In the genomic region with DNA sequence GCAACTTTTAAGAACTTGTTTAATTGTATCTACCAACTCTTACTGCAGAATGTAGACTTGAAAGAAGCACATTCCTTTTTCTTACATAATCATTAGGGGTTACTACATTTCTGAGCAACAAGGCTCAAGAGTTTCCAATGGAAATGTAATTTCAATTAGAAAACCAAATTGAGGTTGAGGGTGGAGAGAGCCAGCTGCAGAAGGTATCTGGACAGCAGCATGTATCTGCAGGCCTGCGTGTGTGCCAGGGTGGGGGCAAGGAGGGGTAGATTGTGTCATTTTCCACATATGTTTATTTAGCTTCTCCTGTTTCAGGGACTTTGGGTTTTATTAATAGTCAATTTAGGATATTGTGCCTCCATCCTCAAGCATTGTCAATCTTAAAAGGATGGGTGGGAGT, we compare ENCODE assay signal across 18 cellular contexts.
"Had no signal": no experiment of that assay in that cellular context is flagged by ENCODE, and none has a peak within 500 bp of the region (broad histone marks: within the 10 kb centered on the region; RNA-seq: fewer than 3 reads in every experiment).

No MANE protein-coding gene starts in this region.

- H3K4me1 ChIP-seq: foreskin keratinocyte had no signal

- ATAC-seq: activated CD4-positive, CD25-positive, alpha-beta regulatory T cell treated with anti-CD3 and anti-CD28 coated beads, Interleukin-2, amount 50 U/mL, for 24 hours; activated T-cell treated with anti-CD3 and anti-CD28 coated beads, Interleukin-2, amount 50 U/mL, for 72 hours; foreskin keratinocyte; natural killer cell; stimulated activated naive CD8-positive, alpha-beta T cell treated with anti-CD3 and anti-CD28 coated beads, Interleukin-15, Interleukin-2, amounts not matched to agents 100 U/mL and 50 U/mL, for 24 hours had no signal

- H3K36me3 Mint-ChIP-seq: activated naive CD4-positive, alpha-beta T cell treated with anti-CD3 and anti-CD28 coated beads, Interleukin-2, amount 10 ng/mL, durations not matched to agents 7 days and 5 days; natural killer cell had no signal

- H3K27ac Mint-ChIP-seq: activated CD4-positive, alpha-beta memory T cell treated with anti-CD3 and anti-CD28 coated beads, Interleukin-2, amount 10 ng/mL, durations not matched to agents 7 days and 5 days; activated CD4-positive, alpha-beta T cell treated with anti-CD3 and anti-CD28 coated beads, Interleukin-2, amount 10 ng/mL, durations not matched to agents 24 days and 14 days; activated naive CD4-positive, alpha-beta T cell treated with anti-CD3 and anti-CD28 coated beads, Interleukin-2, amount 10 ng/mL, durations not matched to agents 7 days and 5 days; activated T-cell treated with anti-CD3 and anti-CD28 coated beads, Interleukin-2, amount 50 U/mL, for 72 hours; natural killer cell; progenitor cell of endocrine pancreas had no signal

- H3K4me3 ChIP-seq: lung had no signal

- H3K9me3 Mint-ChIP-seq: activated CD4-positive, alpha-beta memory T cell treated with anti-CD3 and anti-CD28 coated beads, Interleukin-2, amount 10 ng/mL, durations not matched to agents 7 days and 5 days; activated CD4-positive, alpha-beta T cell treated with anti-CD3 and anti-CD28 coated beads, Interleukin-2, amount 10 ng/mL, durations not matched to agents 24 days and 14 days; activated naive CD4-positive, alpha-beta T cell treated with anti-CD3 and anti-CD28 coated beads, Interleukin-2, amount 10 ng/mL, durations not matched to agents 7 days and 5 days; activated T-cell treated with anti-CD3 and anti-CD28 coated beads, Interleukin-2, amount 50 U/mL, for 72 hours had no signal

- H3K4me1 Mint-ChIP-seq: activated CD4-positive, alpha-beta memory T cell treated with anti-CD3 and anti-CD28 coated beads, Interleukin-2, amount 10 ng/mL, durations not matched to agents 7 days and 5 days; activated naive CD4-positive, alpha-beta T cell treated with anti-CD3 and anti-CD28 coated beads, Interleukin-2, amount 10 ng/mL, durations not matched to agents 7 days and 5 days; natural killer cell had no signal

- DNase-seq: activated CD4-positive, alpha-beta memory T cell treated with anti-CD3 and anti-CD28 coated beads, Interleukin-2, amount 10 ng/mL, durations not matched to agents 7 days and 5 days; activated CD4-positive, alpha-beta T cell treated with anti-CD3 and anti-CD28 coated beads, Interleukin-2, amount 10 ng/mL, durations not matched to agents 24 days and 14 days; activated effector memory CD4-positive, alpha-beta T cell treated with anti-CD3 and anti-CD28 coated beads, Interleukin-2, amount 50 U/mL, for 16 hours; activated naive CD4-positive, alpha-beta T cell treated with anti-CD3 and anti-CD28 coated beads, Interleukin-2, amount 10 ng/mL, durations not matched to agents 7 days and 5 days; activated T-cell treated with anti-CD3 and anti-CD28 coated beads, Interleukin-2, amount 50 U/mL, for 72 hours; amygdala; dermis blood vessel endothelial cell; effector memory CD4-positive, alpha-beta T cell; foreskin keratinocyte; kidney; natural killer cell; stimulated activated CD4-positive, alpha-beta T cell treated with anti-CD3 and anti-CD28 coated beads, Interleukin-4, amount 100 ng/mL, for 1 hour; stimulated activated naive CD8-positive, alpha-beta T cell treated with anti-CD3 and anti-CD28 coated beads, Interleukin-15, Interleukin-2, amounts not matched to agents 100 U/mL and 50 U/mL, for 24 hours; T-helper 2 cell had no signal

- H3K27ac ChIP-seq: foreskin keratinocyte had no signal

- H3K4me3 Mint-ChIP-seq: activated CD4-positive, alpha-beta memory T cell treated with anti-CD3 and anti-CD28 coated beads, Interleukin-2, amount 10 ng/mL, durations not matched to agents 7 days and 5 days; activated CD4-positive, alpha-beta T cell treated with anti-CD3 and anti-CD28 coated beads, Interleukin-2, amount 10 ng/mL, durations not matched to agents 24 days and 14 days; activated naive CD4-positive, alpha-beta T cell treated with anti-CD3 and anti-CD28 coated beads, Interleukin-2, amount 10 ng/mL, durations not matched to agents 7 days and 5 days; activated T-cell treated with anti-CD3 and anti-CD28 coated beads, Interleukin-2, amount 50 U/mL, for 72 hours; natural killer cell had no signal

- FAIRE-seq: bronchial epithelial cell, kidney had no signal
